ENCODE assay signal across 1 cellular context in the genomic region with DNA sequence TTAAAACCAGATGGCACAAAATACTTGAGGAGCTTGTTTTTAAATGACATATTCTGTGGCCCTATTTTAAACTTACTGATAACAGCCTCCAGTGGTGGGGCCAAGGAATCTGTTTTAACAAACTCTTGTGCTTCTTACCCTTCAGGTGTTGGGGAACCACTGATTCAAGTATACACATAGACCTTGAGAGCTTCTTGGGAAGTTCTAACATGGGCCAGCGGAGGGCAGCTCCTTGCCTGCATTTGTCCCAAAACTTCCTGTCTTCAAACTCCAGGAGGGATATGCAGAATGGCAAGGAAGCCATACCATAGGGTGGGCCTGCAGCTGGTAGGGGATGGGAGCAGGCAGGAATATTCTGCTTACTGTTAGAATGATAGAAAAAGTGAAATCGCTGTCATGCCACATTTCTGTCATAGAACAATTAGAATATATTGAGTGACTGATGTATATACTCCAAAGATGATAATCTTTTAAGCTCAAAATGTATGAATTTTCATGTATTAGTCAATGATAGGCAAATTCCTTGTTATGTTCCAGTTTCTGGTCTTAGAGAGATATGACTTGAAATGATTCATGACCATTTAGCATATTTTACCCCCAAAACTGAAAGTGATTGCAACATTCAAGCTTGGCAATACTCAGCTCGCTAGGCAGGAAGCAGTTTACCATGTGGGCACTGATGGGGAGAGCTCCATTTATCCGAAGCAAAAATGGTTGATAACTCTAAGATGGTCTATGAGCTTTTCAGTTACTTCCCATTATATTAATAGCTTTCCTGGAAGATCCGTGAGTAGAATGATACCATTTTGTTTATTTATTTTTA.
TF ChIP-seq lines count a peak whose summit lies in the region.

No MANE protein-coding gene starts in this region.

TF ChIP-seq in H1, 55 proteins besides CTCF, POLR2A, EP300 and RAD21:
- TF ChIP-seq POLR2AphosphoS5 (IDR thresholded peaks at IDR 0.05; ENCODE audit: low read depth, low read length), result no peak
- no peak for TF ChIP-seq KDM4A (IDR thresholded peaks at IDR 0.05; ENCODE audit: low read depth, low read length, severe bottlenecking)
- TF ChIP-seq SIX5 (IDR thresholded peaks at IDR 0.05; ENCODE audit: low read depth, low read length), result no peak
- TF ChIP-seq CBX8 (IDR thresholded peaks at IDR 0.05; ENCODE audit: borderline replicate concordance, low read depth, low read length), result no peak
- no peak for TF ChIP-seq FOSL1 (IDR thresholded peaks at IDR 0.05; ENCODE audit: insufficient read depth, low read depth, low read length)
- TF ChIP-seq HDAC2 (IDR thresholded peaks at IDR 0.05; ENCODE audit: borderline replicate concordance in 1 of 2, low read depth in 2 of 2, low read length in 2 of 2), result no peak
- TF ChIP-seq SUZ12 (IDR thresholded peaks at IDR 0.05; ENCODE audit: low read length), result no peak
- no peak for TF ChIP-seq SIN3A (conservative IDR thresholded peaks at IDR 0.05 in 1 of 2, IDR thresholded peaks at IDR 0.05 in 1 of 2; ENCODE audit: low read depth in 1 of 2, low read length in 2 of 2)
- no peak for TF ChIP-seq NANOG (IDR thresholded peaks at IDR 0.05; ENCODE audit: insufficient read depth, low read depth, low read length, poor library complexity, severe bottlenecking)
